ENCODE assay signal across 4 cellular contexts in the genomic region with DNA sequence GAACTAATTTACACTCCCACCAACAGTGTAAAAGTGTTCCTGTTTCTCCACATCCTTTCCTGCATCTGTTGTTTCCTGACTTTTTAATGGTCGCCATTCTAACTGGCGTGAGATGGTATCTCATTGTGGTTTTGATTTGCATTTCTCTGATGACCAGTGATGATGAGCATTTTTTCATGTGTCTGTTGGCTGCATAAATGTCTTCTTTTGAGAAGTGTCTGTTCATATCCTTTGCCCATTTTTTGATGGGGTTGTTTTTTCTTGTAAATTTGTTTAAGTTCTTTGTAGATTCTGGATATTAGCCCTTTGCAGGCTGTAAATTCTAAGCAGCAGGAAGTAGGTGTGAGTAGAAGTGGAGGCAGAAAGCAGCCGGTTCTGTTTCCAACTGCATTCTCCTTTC. TPM values are rescaled to one million over a fixed set of nuclear protein-coding genes. Genes with fewer than 3 reads are reported as not detected.
"Had no signal": no experiment of that assay in that cellular context is flagged by ENCODE, and none has a peak within 500 bp of the region (broad histone marks: within the 10 kb centered on the region; RNA-seq: fewer than 3 reads in every experiment).

No MANE protein-coding gene starts in this region.

RNA-seq across cellular contexts. Expression of gene WNT9B, which starts 10.8 kb away (rescaled TPM):
- total RNA-seq: GM23248, H4, HFFc6 had no signal
- polyA plus RNA-seq: GM23248, GM23338 had no signal
